8 cellular contexts compared by ENCODE assay signal in the genomic region with DNA sequence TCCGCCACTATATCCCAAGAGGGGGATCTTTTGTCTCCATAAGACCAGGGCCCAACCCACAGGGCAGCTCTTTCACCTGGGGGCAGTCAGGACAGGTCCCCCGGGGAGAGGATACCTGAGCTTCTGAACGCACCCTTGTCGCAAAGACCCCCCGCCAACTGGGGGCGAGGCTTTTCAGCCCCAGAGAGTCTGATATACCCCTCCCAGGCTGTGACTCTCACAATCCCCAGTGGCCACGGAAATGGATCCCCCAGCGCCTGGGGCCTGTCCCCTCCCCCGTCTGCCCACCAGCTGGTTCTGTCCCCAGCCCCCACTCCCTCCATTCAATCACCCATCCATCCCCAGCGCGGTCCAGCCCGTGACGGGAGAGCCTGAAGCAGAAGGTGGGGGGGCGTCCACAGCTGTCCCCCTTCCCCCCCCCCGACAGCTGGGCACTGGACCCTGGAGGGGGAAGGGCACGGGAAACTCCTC. TPM values are rescaled to one million over a fixed set of nuclear protein-coding genes. Genes with fewer than 3 reads are reported as not detected.
A peak's percentile ranks its signal among the peaks of the same experiment; 100 is the strongest.
DNase-seq lines count a peak whose midpoint lies in the region; ATAC-seq and TF ChIP-seq lines count a peak whose summit lies in the region.

No MANE protein-coding gene starts in this region.

- TF ChIP-seq CTCF in gastroesophageal sphincter (IDR thresholded peaks at IDR 0.05) (no peak), progenitor cell of endocrine pancreas (IDR thresholded peaks at IDR 0.05; ENCODE audit: unreplicated experiment) (no peak)

- H3K36me3 Mint-ChIP-seq in progenitor cell of endocrine pancreas (ENCODE audit: insufficient read depth), result no peaks in the 10 kb centered on the region

- peak overlapping the region; percentile 79 for H3K27ac Mint-ChIP-seq in progenitor cell of endocrine pancreas

- H3K4me1 Mint-ChIP-seq in progenitor cell of endocrine pancreas (ENCODE audit: low read depth), result peaks cover 15% of the 10 kb centered on the region

- H3K9ac ChIP-seq in SK-N-MC (ENCODE audit: insufficient read length), result no peak overlapping the region

- H3K4me1 ChIP-seq in gastroesophageal sphincter, result peaks cover 0 to 27% (median 4%) of the 10 kb centered on the region in 3 donors

- peak overlapping the region; percentile 69 for H3K4me3 Mint-ChIP-seq in progenitor cell of endocrine pancreas (ENCODE audit: low read depth)

- H3K27me3 ChIP-seq in gastroesophageal sphincter, result no peaks in the 10 kb centered on the region

- 31% methylated on average over 10 of the region's 16 CpGs; no CpG with 5 or more reads in 1 of the 2 donors for WGBS in gastroesophageal sphincter (ENCODE audit: low coverage in 1 of 2), 2 donors

- H3K27ac ChIP-seq in SK-N-MC (no peak overlapping the region), gastroesophageal sphincter (peak overlapping the region in 3 of 4 donors; percentile 82 to 93 (median 83))

- no peaks in the 10 kb centered on the region for H3K9me3 Mint-ChIP-seq in progenitor cell of endocrine pancreas (ENCODE audit: low read depth)

- peak overlapping the region; percentile 84 for H3K4me3 ChIP-seq in SK-N-MC
- H3K4me3 ChIP-seq in gastroesophageal sphincter, result peak overlapping the region; percentile 87 to 97

- no peaks in the 10 kb centered on the region for H3K36me3 ChIP-seq in SK-N-MC (ENCODE audit: insufficient read depth, low read length)
- no peaks in the 10 kb centered on the region for H3K36me3 ChIP-seq in gastroesophageal sphincter

- TF ChIP-seq EP300 in gastroesophageal sphincter (IDR thresholded peaks at IDR 0.05), result no peak

- no peaks in the 10 kb centered on the region for H3K27me3 Mint-ChIP-seq in progenitor cell of endocrine pancreas

- ATAC-seq in gastroesophageal sphincter, result no peak
- ATAC-seq in HG02938 (IDR thresholded peaks at IDR 0.05; ENCODE audit: unreplicated experiment), result no peak

- DNase-seq in D341Med (ENCODE audit: low spot score) (peak; percentile 41), SK-N-MC (ENCODE audit: low read depth, low spot score) (no peak), progenitor cell of endocrine pancreas (ENCODE audit: low spot score, unreplicated experiment) (no peak), NCI-H1436 treated with DMSO at 0.1 percent for 48 hours (lab: John Stamatoyannopoulos, UW) (no peak), SIG-M5 treated with dmso at 0.1 percent for 504 hours (lab: John Stamatoyannopoulos, UW; ENCODE audit: unreplicated experiment) (no peak), AG20443 (ENCODE audit: low spot score) (no peak)

- TF ChIP-seq POLR2A in gastroesophageal sphincter (IDR thresholded peaks at IDR 0.05), result no peak

- H3K9me3 ChIP-seq in SK-N-MC (ENCODE audit: low read depth, low read length), result no peaks in the 10 kb centered on the region
- H3K9me3 ChIP-seq in gastroesophageal sphincter, result no peaks in the 10 kb centered on the region

RNA-seq across cellular contexts. Expression of a gene that starts 0.9 kb away (rescaled TPM):
- 10 to 100 TPM; 18.5 to 43.1 (median 29.1) TPM for total RNA-seq in gastroesophageal sphincter
- 88.0 and 89.1 TPM in 2 replicates for total RNA-seq in progenitor cell of endocrine pancreas

RNA-seq across cellular contexts. Expression of a gene that starts 22.0 kb away (rescaled TPM):
- 1 to 10 TPM in 1 of 4 donors, not detected in 3; 2.0 TPM for total RNA-seq in gastroesophageal sphincter
- total RNA-seq in progenitor cell of endocrine pancreas, result not detected in 2 replicates

RNA-seq across cellular contexts. Expression of a gene that starts 34.5 kb away (rescaled TPM):
- total RNA-seq in gastroesophageal sphincter, result not detected
- total RNA-seq in progenitor cell of endocrine pancreas, result not detected in 2 replicates
